11 cellular contexts compared by ENCODE assay signal in the genomic region with DNA sequence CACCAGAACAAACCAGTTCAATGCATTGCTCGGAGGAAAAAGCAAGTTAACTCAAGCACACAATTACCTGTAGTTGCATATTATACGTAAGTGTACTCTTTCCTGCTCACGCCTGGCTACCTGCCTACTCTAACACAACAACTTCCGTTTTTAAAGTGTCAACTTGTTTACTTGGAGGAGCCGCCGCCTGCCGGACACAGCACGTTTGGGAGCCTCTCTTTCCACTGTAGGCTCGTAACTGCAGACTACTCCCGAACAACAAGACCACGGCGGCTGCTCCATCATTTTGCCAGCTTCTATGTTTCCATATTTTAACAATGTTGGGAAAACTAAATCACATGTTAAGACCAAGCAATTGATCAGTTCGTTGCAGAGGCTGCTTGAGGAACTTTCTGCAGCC. TPM values are rescaled to one million over a fixed set of nuclear protein-coding genes. Genes with fewer than 3 reads are reported as not detected.
A peak's percentile ranks its signal among the peaks of the same experiment; 100 is the strongest.
DNase-seq lines count a peak whose midpoint lies in the region; ATAC-seq and TF ChIP-seq lines count a peak whose summit lies in the region.
"Had no signal": no experiment of that assay in that cellular context is flagged by ENCODE, and none has a peak within 500 bp of the region (broad histone marks: within the 10 kb centered on the region; RNA-seq: fewer than 3 reads in every experiment).

No MANE protein-coding gene starts in this region.

- peak; percentile 74 for ATAC-seq in Panc1
- ATAC-seq in foreskin keratinocyte = peak; percentile 63
- no peak for ATAC-seq in GM21381 (IDR thresholded peaks at IDR 0.05; ENCODE audit: unreplicated experiment)
- ATAC-seq in HG03521 (IDR thresholded peaks at IDR 0.05; ENCODE audit: unreplicated experiment) = no peak

- H3K4me3 ChIP-seq in Panc1 (ENCODE audit: low read depth in 2 of 2, low read length in 2 of 2) = peak overlapping the region; percentile 41 to 52
- H3K4me3 ChIP-seq in rectal smooth muscle tissue (ENCODE audit: low read length) = peak overlapping the region; percentile 47

- CTCF ChIA-PET in Panc1 (lab: Charles Lee) = interaction anchor here (0.8 kb wide), 1 partner anchor 253 kb away, joined by 3 read pairs; no protein-coding TSS in a partner anchor

- intact Hi-C loops in Panc1 (cut with micrococcal nuclease; ENCODE audit: unreplicated experiment) = loop anchor here (2.0 kb wide), 1 partner anchor 258 kb away; no protein-coding TSS in a partner anchor

- no peak overlapping the region for H3K9ac ChIP-seq in rectal smooth muscle tissue (ENCODE audit: low read length)

- H3K36me3 ChIP-seq in Panc1 (ENCODE audit: control insufficient read depth, insufficient read depth, low read length) (no peaks in the 10 kb centered on the region), rectal smooth muscle tissue (ENCODE audit: control insufficient read depth, insufficient read depth, low read length) (no peaks in the 10 kb centered on the region)

- no peak overlapping the region for H3K27ac ChIP-seq in Panc1 (ENCODE audit: low read length)
- H3K27ac ChIP-seq in foreskin keratinocyte = no peak overlapping the region
- H3K27ac ChIP-seq in rectal smooth muscle tissue (ENCODE audit: low read depth, low read length) = no peak overlapping the region

- BruUV-seq in Panc1 (replicated peaks; lab: Mats Ljungman, UMichigan) = no TSS peak

- no peaks in the 10 kb centered on the region for H3K4me1 ChIP-seq in Panc1 (ENCODE audit: control insufficient read depth, insufficient read depth, low read length)
- peaks cover 3% of the 10 kb centered on the region for H3K4me1 ChIP-seq in foreskin keratinocyte
- no peaks in the 10 kb centered on the region for H3K4me1 ChIP-seq in rectal smooth muscle tissue (ENCODE audit: control insufficient read depth, insufficient read depth, low read length)

- POLR2A ChIA-PET in Panc1 (lab: Charles Lee) = no interaction called here

- DNase-seq in G401 (ENCODE audit: low spot score) = peak; percentile 77
- DNase-seq in Panc1 (ENCODE audit: low read depth, low spot score) = no peak
- DNase-seq in foreskin keratinocyte = peak; percentile 32 to 35
- no peak for DNase-seq in activated effector memory CD4-positive, alpha-beta T cell treated with anti-CD3 and anti-CD28 coated beads, Interleukin-2, amount 50 U/mL, for 16 hours
- no peak for DNase-seq in Kasumi-1 (lab: John Stamatoyannopoulos, UW)
- DNase-seq: activated B cell treated with CpG ODN at 0.5 μM for 24 hours; stimulated activated CD4-positive, alpha-beta T cell treated with anti-CD3 and anti-CD28 coated beads, Interleukin-2, amount 100 ng/mL, for 48 hours had no signal

- TF ChIP-seq CTCF in Panc1 (IDR thresholded peaks at IDR 0.05) (peak; percentile 14; the same call in 1 of the 2 replicates), foreskin keratinocyte (conservative IDR thresholded peaks at IDR 0.05) (peak; percentile 33)

- in situ Hi-C loops in G401 (cut with HindIII; ENCODE audit: low sequenced_read_pairs) (no loop called here), Panc1 (cut with HindIII; ENCODE audit: low pct_unique_long_range_greater_than_20kb, low sequenced_read_pairs) (no loop called here)

- H3K27me3 ChIP-seq in Panc1 (ENCODE audit: control insufficient read depth, insufficient read depth, low read length) (peaks cover 4% of the 10 kb centered on the region), foreskin keratinocyte (peaks cover 23% of the 10 kb centered on the region), rectal smooth muscle tissue (ENCODE audit: control insufficient read depth, insufficient read depth, low read length) (no peaks in the 10 kb centered on the region)

- H3K9me3 ChIP-seq in Panc1 (ENCODE audit: control insufficient read depth, insufficient read depth, low read depth, low read length) = no peaks in the 10 kb centered on the region

RNA-seq across cellular contexts. Expression of a gene that starts 0.9 kb away (rescaled TPM):
- total RNA-seq in G401 (2014; rRNA removed; shearing (Covaris generic)) = not detected in 2 replicates
- total RNA-seq in Panc1 (2021; ENCODE audit: unreplicated experiment) (0.23 TPM), foreskin keratinocyte (not detected in 2 replicates)
- 0.23 TPM for polyA plus RNA-seq in Panc1 (2012; ENCODE audit: insufficient read length)
- not detected in 2 replicates for polyA plus RNA-seq in foreskin keratinocyte
- total RNA-seq: activated B cell treated with CpG ODN at 0.5 μM for 24 hours, HT1080 had no signal

Comparison
In these comparisons a context has a peak if more than half of its experiments do, and no peak if none do; other contexts are left out.
1. DNase-seq: peak in G401 (single experiment) and foreskin keratinocyte (2 of 2); none in Panc1 (single experiment), activated effector memory CD4-positive, alpha-beta T cell treated with anti-CD3 and anti-CD28 coated beads, Interleukin-2, amount 50 U/mL, for 16 hours (single experiment) and Kasumi-1 (0 of 2).
2. ATAC-seq: peak in Panc1 (single experiment) and foreskin keratinocyte (single experiment); none in GM21381 (single experiment) and HG03521 (single experiment).